Comparison of ENCODE assay signal across 9 cellular contexts in genomic region chr19:46426506-46427162, GRCh38. TPM values are rescaled to one million over a fixed set of nuclear protein-coding genes. Genes with fewer than 3 reads are reported as not detected.
DNase-seq lines count a peak whose midpoint lies in the region; ATAC-seq and TF ChIP-seq lines count a peak whose summit lies in the region.
"Had no signal": no experiment of that assay in that cellular context is flagged by ENCODE, and none has a peak within 500 bp of the region (broad histone marks: within the 10 kb centered on the region; RNA-seq: fewer than 3 reads in every experiment).

No MANE protein-coding gene starts in this region.

- no peaks in the 10 kb centered on the region for H3K36me3 ChIP-seq in neural progenitor cell

- no peak for ATAC-seq in HG03469 (IDR thresholded peaks at IDR 0.05; ENCODE audit: unreplicated experiment)

- no peaks in the 10 kb centered on the region for H4K20me1 ChIP-seq in neural progenitor cell (ENCODE audit: low read depth)

- intact Hi-C loops in activated naive CD4-positive, alpha-beta T cell treated with anti-CD3 and anti-CD28 coated beads for 36 hours (cut with micrococcal nuclease) = no loop called here

- H3K9me3 ChIP-seq in neural progenitor cell (ENCODE audit: low read depth) = no peaks in the 10 kb centered on the region

- H3K4me1 Mint-ChIP-seq in activated naive CD4-positive, alpha-beta T cell treated with anti-CD3 and anti-CD28 coated beads for 36 hours (ENCODE audit: low read depth) = peaks cover 29% of the 10 kb centered on the region
- H3K4me1 Mint-ChIP-seq in neural progenitor cell = peaks cover 54% of the 10 kb centered on the region

- no peak overlapping the region for H3K27ac ChIP-seq in neural progenitor cell

- no peak overlapping the region for H3K27ac Mint-ChIP-seq in activated naive CD4-positive, alpha-beta T cell treated with anti-CD3 and anti-CD28 coated beads for 36 hours
- peak overlapping the region; percentile 89 for H3K27ac Mint-ChIP-seq in neural progenitor cell

- H3K36me3 Mint-ChIP-seq in activated naive CD4-positive, alpha-beta T cell treated with anti-CD3 and anti-CD28 coated beads for 36 hours (ENCODE audit: low read depth) = peaks cover 2% of the 10 kb centered on the region
- H3K36me3 Mint-ChIP-seq in neural progenitor cell = no peaks in the 10 kb centered on the region

- peak overlapping the region; percentile 94 for H3K4me2 ChIP-seq in neural progenitor cell

- peak overlapping the region; percentile 97 for H2AFZ ChIP-seq in neural progenitor cell (replicated peaks)

- H3K9me3 Mint-ChIP-seq in activated naive CD4-positive, alpha-beta T cell treated with anti-CD3 and anti-CD28 coated beads for 36 hours = no peaks in the 10 kb centered on the region
- H3K9me3 Mint-ChIP-seq in neural progenitor cell = no peaks in the 10 kb centered on the region

- peaks cover 46% of the 10 kb centered on the region for H3K27me3 ChIP-seq in neural progenitor cell

- CTCF ChIA-PET in activated naive CD4-positive, alpha-beta T cell treated with anti-CD3 and anti-CD28 coated beads for 36 hours (lab: Charles Lee) = interaction anchor here (0.5 kb wide), 1 partner anchor 163 kb away, joined by 3 read pairs; no protein-coding TSS in a partner anchor

- H3K4me3 Mint-ChIP-seq in activated naive CD4-positive, alpha-beta T cell treated with anti-CD3 and anti-CD28 coated beads for 36 hours = peak overlapping the region; percentile 65
- peak overlapping the region; percentile 81 for H3K4me3 Mint-ChIP-seq in neural progenitor cell

- H3K79me2 ChIP-seq in neural progenitor cell (ENCODE audit: low read depth) = no peaks in the 10 kb centered on the region

- peaks cover 7% of the 10 kb centered on the region for H3K4me1 ChIP-seq in neural progenitor cell

- DNase-seq in ELF-1 (ENCODE audit: low read depth, low spot score) (peak; percentile 86), NCI-H2029 (lab: John Stamatoyannopoulos, UW) (peak; percentile 73), globus pallidus (ENCODE audit: low spot score) (peak; percentile 84), neural progenitor cell (ENCODE audit: low spot score) (peak; percentile 97), GDM1 (lab: John Stamatoyannopoulos, UW) (no peak), CD1c-positive myeloid dendritic cell (ENCODE audit: extremely low spot score) (no peak)
- peak; percentile 55 for DNase-seq in activated naive CD4-positive, alpha-beta T cell treated with anti-CD3 and anti-CD28 coated beads for 36 hours

- peaks cover 73% of the 10 kb centered on the region for H3K27me3 Mint-ChIP-seq in activated naive CD4-positive, alpha-beta T cell treated with anti-CD3 and anti-CD28 coated beads for 36 hours (ENCODE audit: low read depth)
- peaks cover 13% of the 10 kb centered on the region for H3K27me3 Mint-ChIP-seq in neural progenitor cell (ENCODE audit: insufficient read depth, low read depth)

- TF ChIP-seq CTCF in neural progenitor cell (IDR thresholded peaks at IDR 0.05) = no peak

- H3K4me3 ChIP-seq in neural progenitor cell = peak overlapping the region; percentile 67

- H3K9ac ChIP-seq in neural progenitor cell = no peak overlapping the region

- peaks cover 23% of the 10 kb centered on the region for H3F3A ChIP-seq in neural progenitor cell (ENCODE audit: low read depth)

RNA-seq across cellular contexts. Expression of gene PNMA8C, which starts 2.1 kb away (rescaled TPM):
- total RNA-seq in activated naive CD4-positive, alpha-beta T cell treated with anti-CD3 and anti-CD28 coated beads for 36 hours = not detected
- 0.58 and 0.74 TPM in 2 replicates for total RNA-seq in neural progenitor cell (ENCODE audit: low replicate concordance)
- total RNA-seq: T-helper 1 cell treated with Interleukin-12 subunit alpha and Interleukin-12 subunit beta and Interleukin-4 antibody, amounts not matched to agents 30 ng/mL and 1 ng/mL, for 36 hours had no signal

RNA-seq across cellular contexts. Expression of gene CCDC8, which starts 13.3 kb away (rescaled TPM):
- total RNA-seq in activated naive CD4-positive, alpha-beta T cell treated with anti-CD3 and anti-CD28 coated beads for 36 hours = not detected
- 2.8 and 14.1 TPM in 2 replicates for total RNA-seq in neural progenitor cell (ENCODE audit: low replicate concordance)
- total RNA-seq: T-helper 1 cell treated with Interleukin-12 subunit alpha and Interleukin-12 subunit beta and Interleukin-4 antibody, amounts not matched to agents 30 ng/mL and 1 ng/mL, for 36 hours had no signal

RNA-seq across cellular contexts. Expression of gene PNMA8A, which starts 44.7 kb away (rescaled TPM):
- 1 to 10 TPM; 1.1 to 1.5 TPM for total RNA-seq in activated naive CD4-positive, alpha-beta T cell treated with anti-CD3 and anti-CD28 coated beads for 36 hours
- total RNA-seq in neural progenitor cell (ENCODE audit: low replicate concordance) = 42.5 and 43.9 TPM in 2 replicates
- total RNA-seq: T-helper 1 cell treated with Interleukin-12 subunit alpha and Interleukin-12 subunit beta and Interleukin-4 antibody, amounts not matched to agents 30 ng/mL and 1 ng/mL, for 36 hours had no signal

Comparison
In these comparisons a context has a peak if more than half of its experiments do, and no peak if none do; other contexts are left out.
1. DNase-seq: peak in ELF-1 (single experiment), NCI-H2029 (single experiment), activated naive CD4-positive, alpha-beta T cell treated with anti-CD3 and anti-CD28 coated beads for 36 hours (single experiment), globus pallidus (single experiment) and neural progenitor cell (single experiment); none in GDM1 (single experiment) and CD1c-positive myeloid dendritic cell (single experiment).
2. RNA of gene PNMA8A, which starts 44.7 kb away (total RNA-seq): 42.5 to 43.9 TPM in neural progenitor cell; 1.1 to 1.5 TPM in activated naive CD4-positive, alpha-beta T cell treated with anti-CD3 and anti-CD28 coated beads for 36 hours; every median in the first group is over 10 times any median in the second.